In the genomic region with DNA sequence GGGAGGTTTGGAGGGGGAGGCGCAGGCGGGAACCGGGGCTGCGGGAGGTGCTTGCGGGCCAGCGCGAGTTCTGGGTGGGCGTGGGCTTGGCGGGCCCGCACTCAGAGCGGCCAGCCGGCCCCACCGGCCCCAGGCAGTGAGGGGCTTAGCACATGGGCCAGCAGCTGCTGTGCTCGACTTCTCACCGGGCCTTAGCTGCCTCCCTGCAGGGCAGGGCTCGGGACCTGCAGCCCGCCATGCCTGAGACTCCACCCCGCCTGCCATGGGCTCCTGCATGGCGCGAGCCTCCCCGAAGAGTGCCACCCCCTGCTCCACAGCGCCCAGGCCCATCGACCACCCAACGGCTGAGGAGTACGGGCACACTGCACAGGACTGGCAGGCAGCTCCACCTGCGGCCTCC, we compare ENCODE assay signal across 29 cellular contexts.
"Had no signal": no experiment of that assay in that cellular context is flagged by ENCODE, and none has a peak within 500 bp of the region (broad histone marks: within the 10 kb centered on the region; RNA-seq: fewer than 3 reads in every experiment).

No MANE protein-coding gene starts in this region.

- H3K9me3 ChIP-seq: stomach, suprapubic skin, testis, thoracic aorta, thyroid gland, tibial artery, tibial nerve, transverse colon, upper lobe of left lung, upper lobe of right lung, uterus, vagina had no signal

- H3K9me3 Mint-ChIP-seq: stimulated activated effector memory CD8-positive, alpha-beta T cell treated with anti-CD3 and anti-CD28 coated beads, Interleukin-12 subunit alpha, Interleukin-12 subunit beta, amount 100 ng/mL, for 72 hours; stimulated activated naive CD8-positive, alpha-beta T cell treated with anti-CD3 and anti-CD28 coated beads, Interleukin-15, Interleukin-2, amounts not matched to agents 100 ng/mL and 50 ng/mL, for 24 hours; type B pancreatic cell had no signal

- H3K27ac Mint-ChIP-seq: stimulated activated effector memory CD8-positive, alpha-beta T cell treated with anti-CD3 and anti-CD28 coated beads, Interleukin-12 subunit alpha, Interleukin-12 subunit beta, amount 100 ng/mL, for 72 hours; stimulated activated memory B cell treated with anti-CD40 and anti-IgM and Interleukin-4, amounts not matched to agents 10 μg/mL and 1 μg/mL and 100 μg/mL, for 72 hours; stimulated activated naive B cell treated with anti-CD40 and anti-IgM and Interleukin-4, amounts not matched to agents 10 μg/mL and 1 μg/mL and 100 μg/mL, for 72 hours; stimulated activated naive CD8-positive, alpha-beta T cell treated with anti-CD3 and anti-CD28 coated beads, Interleukin-15, amount 100 ng/mL, for 72 hours; stimulated activated naive CD8-positive, alpha-beta T cell treated with anti-CD3 and anti-CD28 coated beads, Interleukin-15, Interleukin-2, amounts not matched to agents 100 ng/mL and 50 ng/mL, for 24 hours; type B pancreatic cell had no signal

- H3K4me1 ChIP-seq: uterus had no signal

- H3K36me3 Mint-ChIP-seq: stimulated activated effector memory CD8-positive, alpha-beta T cell treated with anti-CD3 and anti-CD28 coated beads, Interleukin-12 subunit alpha, Interleukin-12 subunit beta, amount 100 ng/mL, for 72 hours; stimulated activated memory B cell treated with anti-CD40 and anti-IgM and Interleukin-4, amounts not matched to agents 10 μg/mL and 1 μg/mL and 100 μg/mL, for 72 hours; type B pancreatic cell had no signal

- FAIRE-seq: urothelium cell line had no signal

- H3K36me3 ChIP-seq: stomach, suprapubic skin, thoracic aorta, thyroid gland, tibial artery, tibial nerve, transverse colon, upper lobe of left lung, upper lobe of right lung, uterus, vagina had no signal

- H3K27ac ChIP-seq: suprapubic skin, testis, thoracic aorta, thyroid gland, tibial nerve, upper lobe of right lung had no signal

- DNase-seq: stimulated activated CD4-positive, alpha-beta T cell treated with anti-CD3 and anti-CD28 coated beads, Interleukin-2, amount 100 ng/mL, for 48 hours; stimulated activated CD4-positive, alpha-beta T cell treated with anti-CD3 and anti-CD28 coated beads, Interleukin-4, amount 100 ng/mL, for 1 hour; stimulated activated CD4-positive, alpha-beta T cell treated with anti-CD3 and anti-CD28 coated beads, Interleukin-4, amount 100 ng/mL, for 24 hours; stimulated activated CD4-positive, alpha-beta T cell treated with anti-CD3 and anti-CD28 coated beads, Interleukin-4, amount 100 ng/mL, for 4 hours; stimulated activated CD8-positive, alpha-beta memory T cell treated with anti-CD3 and anti-CD28 coated beads, Interleukin-4, amount 100 ng/mL, for 48 hours; stimulated activated naive B cell treated with anti-CD40 and anti-IgM and Interleukin-4, amounts not matched to agents 10 μg/mL and 1 μg/mL and 100 μg/mL, for 72 hours; stimulated activated naive CD4-positive, alpha-beta T cell; stimulated activated naive CD4-positive, alpha-beta T cell treated with Interleukin-2 at 50 U/mL for 16 hours; stimulated activated naive CD8-positive, alpha-beta T cell treated with anti-CD3 and anti-CD28 coated beads, Interleukin-15, amount 100 ng/mL, for 72 hours; stimulated activated naive CD8-positive, alpha-beta T cell treated with anti-CD3 and anti-CD28 coated beads, Interleukin-15, Interleukin-2, amounts not matched to agents 100 U/mL and 50 U/mL, for 24 hours; stomach; substantia nigra; thyroid gland; tibial artery; transverse colon; trophoblast cell; upper lobe of right lung; uterus had no signal

- H3K27me3 ChIP-seq: testis, thyroid gland, tibial artery, upper lobe of left lung, uterus, vagina had no signal

- H3K4me3 ChIP-seq: thyroid gland, tibial artery, tibial nerve, transverse colon, uterus had no signal
